1 cellular context compared by ENCODE assay signal in genomic region chr10:49157229-49157628, GRCh38.
TF ChIP-seq lines count a peak whose summit lies in the region.

No MANE protein-coding gene starts in this region.

TF ChIP-seq in GM12878, 131 proteins besides CTCF, POLR2A, EP300 and RAD21:
- no peak for TF ChIP-seq ZNF384 (IDR thresholded peaks at IDR 0.05; ENCODE audit: borderline replicate concordance, low read depth, low read length)
